15 cellular contexts compared by ENCODE assay signal in the genomic region with DNA sequence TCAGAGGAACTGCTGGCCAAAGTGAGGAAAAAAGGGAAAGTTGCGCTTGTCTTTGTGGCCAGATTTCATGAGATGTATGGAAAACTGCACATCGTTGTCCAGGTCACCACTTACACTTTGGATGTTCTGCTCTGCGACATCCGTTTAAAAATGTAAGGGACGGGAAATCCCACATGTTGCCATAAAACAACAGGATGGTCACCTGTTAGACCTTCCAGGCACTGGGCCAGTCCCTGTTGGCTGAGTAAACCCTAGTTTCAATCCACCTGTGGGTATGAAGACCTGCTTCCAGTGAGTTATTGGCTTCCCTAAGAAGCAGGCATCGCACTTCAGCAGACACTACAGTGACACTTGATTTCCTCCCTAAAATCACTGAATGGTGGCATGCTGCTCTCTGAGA. TPM values are rescaled to one million over a fixed set of nuclear protein-coding genes. Genes with fewer than 3 reads are reported as not detected.
DNase-seq lines count a peak whose midpoint lies in the region; ATAC-seq, FAIRE-seq and TF ChIP-seq lines count a peak whose summit lies in the region.
"Had no signal": no experiment of that assay in that cellular context is flagged by ENCODE, and none has a peak within 500 bp of the region (broad histone marks: within the 10 kb centered on the region; RNA-seq: fewer than 3 reads in every experiment).

No MANE protein-coding gene starts in this region.

- no peaks in the 10 kb centered on the region for H3K36me3 ChIP-seq in Karpas-422 (ENCODE audit: insufficient read depth, low read length)

- no peak for ATAC-seq in GM21737 (IDR thresholded peaks at IDR 0.05; ENCODE audit: unreplicated experiment)
- ATAC-seq: CD8-positive, alpha-beta T cell; HCT116 had no signal

- H4K20me1 ChIP-seq in Karpas-422 (ENCODE audit: insufficient read depth, low read depth, low read length) = no peaks in the 10 kb centered on the region

- peaks cover 29% of the 10 kb centered on the region for H3K4me1 ChIP-seq in Karpas-422 (ENCODE audit: low read length)

- no peak overlapping the region for H3K9ac ChIP-seq in Karpas-422 (ENCODE audit: low read length)
- H3K9ac ChIP-seq: KMS-11 had no signal

- TF ChIP-seq POLR2A in GM12891 (IDR thresholded peaks at IDR 0.05; ENCODE audit: low read depth, low read length) = no peak

- H3K9me2 ChIP-seq in Karpas-422 (replicated peaks; ENCODE audit: insufficient read depth, low read length) = no peaks in the 10 kb centered on the region

- FAIRE-seq in GM12891 (lab: Jason Lieb, UNC) = peak; percentile 28
- FAIRE-seq: A204.1 had no signal

- H3K4me2 ChIP-seq in Karpas-422 (ENCODE audit: low read depth, low read length, poor library complexity, severe bottlenecking) = no peak overlapping the region
- H3K4me2 ChIP-seq: KMS-11 had no signal

- TF ChIP-seq CTCF in VCaP (conservative IDR thresholded peaks at IDR 0.05) = no peak

- peaks cover 15% of the 10 kb centered on the region for H3K79me2 ChIP-seq in Karpas-422 (ENCODE audit: low read length)

- no peak overlapping the region for H2AFZ ChIP-seq in Karpas-422 (ENCODE audit: low read length)

- H3K27me3 ChIP-seq in Karpas-422 (ENCODE audit: low read length) = no peaks in the 10 kb centered on the region

- H3K27ac ChIP-seq in Karpas-422 (ENCODE audit: low read length) (no peak overlapping the region), VCaP (peak overlapping the region; percentile 97)
- H3K27ac ChIP-seq: KMS-11 had no signal

- DNase-seq in GM12891 (ENCODE audit: insufficient read length, low spot score) = no peak
- no peak for DNase-seq in Karpas-422
- DNase-seq in NCI-H1694 (lab: John Stamatoyannopoulos, UW) = no peak
- DNase-seq in islet precursor cell = no peak
- DNase-seq in activated effector memory CD4-positive, alpha-beta T cell treated with Interleukin-2 at 50 U/mL for 16 hours = no peak
- DNase-seq: CD8-positive, alpha-beta T cell; COR-L47 had no signal

- 0 out of 2 replicates have a peak overlapping the region, but pooled peaks have one; percentile 9 for H3K4me3 ChIP-seq in Karpas-422 (ENCODE audit: low read length)

- no peaks in the 10 kb centered on the region for H3K9me3 ChIP-seq in Karpas-422 (ENCODE audit: low read length)

TF ChIP-seq in GM12891, 5 proteins besides CTCF, POLR2A, EP300 and RAD21:
- TF ChIP-seq PAX5 (IDR thresholded peaks at IDR 0.05; ENCODE audit: insufficient read depth, low read length, severe bottlenecking) (no peak), SPI1 (IDR thresholded peaks at IDR 0.05; ENCODE audit: low read depth, low read length) (no peak), POLR2AphosphoS5 (IDR thresholded peaks at IDR 0.05; ENCODE audit: low read depth, low read length) (no peak), POU2F2 (IDR thresholded peaks at IDR 0.05; ENCODE audit: low read depth, low read length) (no peak), TAF1 (IDR thresholded peaks at IDR 0.05; ENCODE audit: low read depth, low read length) (no peak)

RNA-seq across cellular contexts. Expression of a gene that starts 2.7 kb away (rescaled TPM):
- polyA plus RNA-seq in GM12891 (2012; ENCODE audit: low read depth, missing spikeins) = 14.6 TPM
- total RNA-seq in Karpas-422 (2014; rRNA removed; shearing (Covaris generic); ENCODE audit: low replicate concordance) = 38.5 and 44.8 TPM in 2 replicates

RNA-seq across cellular contexts. Expression of a gene that starts 25.7 kb away (rescaled TPM):
- 0.39 TPM for polyA plus RNA-seq in GM12891 (2012; ENCODE audit: low read depth, missing spikeins)
- total RNA-seq in Karpas-422 (2014; rRNA removed; shearing (Covaris generic); ENCODE audit: low replicate concordance) = not detected in 2 replicates
- total RNA-seq: CD8-positive, alpha-beta T cell; Daoy had no signal
- polyA plus RNA-seq: AG04450, BJ had no signal
